Comparison of ENCODE assay signal across 16 cellular contexts in the genomic region with DNA sequence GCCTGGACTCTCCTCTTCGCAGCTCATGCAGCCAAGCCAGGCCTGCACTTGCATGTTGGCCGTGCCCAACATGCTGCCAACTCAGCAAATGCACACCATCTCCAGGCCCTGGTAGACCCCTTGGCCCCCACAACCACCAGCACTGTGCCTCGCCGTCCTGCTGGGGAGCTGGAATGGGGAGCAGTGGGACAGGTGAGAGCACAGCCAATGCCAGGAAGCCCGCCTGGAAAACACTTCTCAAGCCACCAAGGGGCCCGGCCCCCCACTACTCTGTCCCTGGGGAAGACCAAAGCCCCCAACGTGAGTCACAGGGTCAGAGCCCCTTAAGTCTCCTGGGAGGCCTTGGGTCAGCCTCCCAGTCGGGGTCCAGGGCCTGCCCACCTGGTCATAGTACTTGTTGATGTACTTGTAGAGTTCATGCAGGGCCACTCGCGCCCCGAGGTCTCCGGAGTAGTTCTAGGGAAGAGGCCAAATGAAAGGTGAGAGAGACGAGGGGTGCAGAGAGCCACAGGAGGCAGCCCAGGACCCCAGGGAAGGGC. TPM values are rescaled to one million over a fixed set of nuclear protein-coding genes. Genes with fewer than 3 reads are reported as not detected.
DNase-seq lines count a peak whose midpoint lies in the region; ATAC-seq and TF ChIP-seq lines count a peak whose summit lies in the region.
"Had no signal": no experiment of that assay in that cellular context is flagged by ENCODE, and none has a peak within 500 bp of the region (broad histone marks: within the 10 kb centered on the region; RNA-seq: fewer than 3 reads in every experiment).

No MANE protein-coding gene starts in this region.

- DNase-seq in Right ventricle myocardium superior (peak; percentile 41), heart right ventricle (no peak), epidermal melanocyte (ENCODE audit: insufficient read length, low spot score) (peak; percentile 10), omental fat pad (ENCODE audit: low spot score) (peak; percentile 21), vagina (ENCODE audit: extremely low spot score in 2 of 2) (no peak), C1 segment of cervical spinal cord (lab: John Stamatoyannopoulos, UW) (no peak), NCI-H446 treated with DMSO at 0.1 percent for 48 hours (lab: John Stamatoyannopoulos, UW) (no peak), kidney glomerular epithelial cell (lab: John Stamatoyannopoulos, UW) (no peak)
- DNase-seq: DMS153; effector memory CD4-positive, alpha-beta T cell; NCI-H345; small intestine; SW 1271 had no signal

- H3K4me1 ChIP-seq in heart right ventricle (peaks cover 0 to 11% (median 0%) of the 10 kb centered on the region in 9 donors), vagina (peaks cover 12% of the 10 kb centered on the region)

- intact Hi-C loops in Right ventricle myocardium superior (cut with DNase I) (no loop called here), heart right ventricle (cut with DNase I) (loop anchor here in 2 of 10 donors (10.0 kb wide), 1 partner anchor 131 kb away; no protein-coding TSS in a partner anchor), vagina (cut with DNase I) (no loop called here)

- no peak for TF ChIP-seq POLR2A in vagina (IDR thresholded peaks at IDR 0.05)

- no peak for TF ChIP-seq CTCF in heart right ventricle (IDR thresholded peaks at IDR 0.05)
- no peak for TF ChIP-seq CTCF in omental fat pad (IDR thresholded peaks at IDR 0.05)
- TF ChIP-seq CTCF in vagina (IDR thresholded peaks at IDR 0.05): no peak

- H3K36me3 ChIP-seq in heart right ventricle (peaks cover 0 to 73% (median 8%) of the 10 kb centered on the region in 9 donors), vagina (peaks cover 0 to 58% of the 10 kb centered on the region in 2 donors)
- H3K36me3 ChIP-seq: gastrocnemius medialis had no signal

- WGBS in heart right ventricle, 2 donors: 83 to 84% methylated on average over 13 of the region's 13 CpGs

- H3K4me3 ChIP-seq in heart right ventricle (no peak overlapping the region), vagina (no peak overlapping the region)
- H3K4me3 ChIP-seq: gastrocnemius medialis, thyroid gland had no signal

- H3K27ac ChIP-seq in heart right ventricle (no peak overlapping the region), vagina (peak overlapping the region; percentile 48)
- H3K27ac ChIP-seq: gastrocnemius medialis, thyroid gland had no signal

- H3K27me3 ChIP-seq in heart right ventricle (no peaks in the 10 kb centered on the region), vagina (no peaks in the 10 kb centered on the region)
- H3K27me3 ChIP-seq: gastrocnemius medialis, thyroid gland had no signal

- ATAC-seq in Right ventricle myocardium superior (ENCODE audit: poor library complexity): no peak
- no peak for ATAC-seq in heart right ventricle
- ATAC-seq in omental fat pad (ENCODE audit: low FRiP score): no peak
- ATAC-seq: gastrocnemius medialis; naive thymus-derived CD8-positive, alpha-beta T cell had no signal

- H3K9me3 ChIP-seq in heart right ventricle: no peaks in the 10 kb centered on the region
- H3K9me3 ChIP-seq in vagina: no peaks in the 10 kb centered on the region
- H3K9me3 ChIP-seq: gastrocnemius medialis, thyroid gland had no signal

RNA-seq across cellular contexts. Expression of a gene that starts 24.5 kb away (rescaled TPM):
- 51.3 TPM for total RNA-seq in Right ventricle myocardium superior
- 10 to 100 TPM; 27.7 to 67.3 (median 32.4) TPM for total RNA-seq in heart right ventricle
- 100 to 1,000 TPM in 1 of 2 donors, 10 to 100 TPM in 1; 30.1 to 135 TPM for polyA plus RNA-seq in heart right ventricle
- total RNA-seq in omental fat pad: 10 to 100 TPM; 66.7 to 91.3 (median 77.1) TPM
- 257 TPM for total RNA-seq in vagina
- polyA plus RNA-seq: naive thymus-derived CD8-positive, alpha-beta T cell had no signal

RNA-seq across cellular contexts. Expression of a gene that starts 33.4 kb away (rescaled TPM):
- not detected for total RNA-seq in Right ventricle myocardium superior
- total RNA-seq in heart right ventricle: under 1 TPM in 1 of 10 donors, not detected in 9; 0.28 TPM
- polyA plus RNA-seq in heart right ventricle: under 1 TPM in 1 of 2 donors, not detected in 1; 0.29 TPM
- not detected for total RNA-seq in omental fat pad
- not detected for total RNA-seq in vagina
- total RNA-seq: gastrocnemius medialis; naive thymus-derived CD8-positive, alpha-beta T cell; thyroid gland had no signal
- polyA plus RNA-seq: naive thymus-derived CD8-positive, alpha-beta T cell; small intestine had no signal

RNA-seq across cellular contexts. Expression of a gene that starts 34.5 kb away (rescaled TPM):
- 11.9 TPM for total RNA-seq in Right ventricle myocardium superior
- 10 to 100 TPM in 8 of 10 donors, 1 to 10 TPM in 2; 9.5 to 14.3 (median 12.2) TPM for total RNA-seq in heart right ventricle
- 10 to 100 TPM in 1 of 2 donors, 1 to 10 TPM in 1; 4.7 to 11.0 TPM for polyA plus RNA-seq in heart right ventricle
- 10 to 100 TPM; 11.6 to 15.1 (median 13.6) TPM for total RNA-seq in omental fat pad
- total RNA-seq in vagina: 11.5 TPM

RNA-seq across cellular contexts. Expression of a gene that starts 34.6 kb away (rescaled TPM):
- 237 TPM for total RNA-seq in Right ventricle myocardium superior
- total RNA-seq in heart right ventricle: 100 to 1,000 TPM; 140 to 227 (median 193) TPM
- polyA plus RNA-seq in heart right ventricle: 1,000 to 10,000 TPM in 1 of 2 donors, 100 to 1,000 TPM in 1; 365 to 1,063 TPM
- 100 to 1,000 TPM; 239 to 266 (median 255) TPM for total RNA-seq in omental fat pad
- total RNA-seq in vagina: 251 TPM

RNA-seq across cellular contexts. Expression of a gene that starts 41.1 kb away (rescaled TPM):
- total RNA-seq in Right ventricle myocardium superior (3.2 TPM), heart right ventricle (1 to 10 TPM; 2.2 to 5.4 (median 3.8) TPM), omental fat pad (1 to 10 TPM; 4.0 to 6.5 (median 5.5) TPM), vagina (13.8 TPM)
- 1 to 10 TPM; 4.5 to 5.1 TPM for polyA plus RNA-seq in heart right ventricle

Comparison
In these comparisons a context has a peak if more than half of its experiments do, and no peak if none do; other contexts are left out.
1. DNase-seq: peak in Right ventricle myocardium superior (single experiment), epidermal melanocyte (single experiment) and omental fat pad (single experiment); none in heart right ventricle (0 of 2), vagina (0 of 2), C1 segment of cervical spinal cord (0 of 14), NCI-H446 treated with DMSO at 0.1 percent for 48 hours (single experiment) and kidney glomerular epithelial cell (single experiment).